8 cellular contexts compared by ENCODE assay signal in genomic region chr2:160652236-160652635, GRCh38.
DNase-seq lines count a peak whose midpoint lies in the region; ATAC-seq, FAIRE-seq and TF ChIP-seq lines count a peak whose summit lies in the region.

No MANE protein-coding gene starts in this region.

- H3K79me1 ChIP-seq in trophoblast cell (ENCODE audit: low read length): peaks cover 3% of the 10 kb centered on the region

- H3K14ac ChIP-seq in trophoblast cell (ENCODE audit: low read length): no peak overlapping the region

- H2BK120ac ChIP-seq in trophoblast cell (ENCODE audit: insufficient read depth, low read length, poor library complexity): no peak overlapping the region

- H3K27me3 ChIP-seq in trophoblast cell (ENCODE audit: insufficient read depth, low read length): no peaks in the 10 kb centered on the region
- no peaks in the 10 kb centered on the region for H3K27me3 ChIP-seq in gastroesophageal sphincter

- H3K36me3 ChIP-seq in trophoblast cell (ENCODE audit: control insufficient read depth in 1 of 2, insufficient read depth in 2 of 2, low read length in 2 of 2) (no peaks in the 10 kb centered on the region), gastroesophageal sphincter (no peaks in the 10 kb centered on the region)

- no peaks in the 10 kb centered on the region for H3K9me3 Mint-ChIP-seq in activated naive CD4-positive, alpha-beta T cell treated with anti-CD3 and anti-CD28 coated beads, Interleukin-2, amount 50 U/mL, for 72 hours

- no peak overlapping the region for H3K27ac ChIP-seq in trophoblast cell (ENCODE audit: low read depth, low read length)
- H3K27ac ChIP-seq in gastroesophageal sphincter: no peak overlapping the region

- peak overlapping the region; percentile 26 to 75 for H3K27ac Mint-ChIP-seq in activated naive CD4-positive, alpha-beta T cell treated with anti-CD3 and anti-CD28 coated beads, Interleukin-2, amount 50 U/mL, for 72 hours

- peak; percentile 9 for DNase-seq in RPMI7951 (ENCODE audit: low read depth)
- DNase-seq in activated naive CD4-positive, alpha-beta T cell treated with anti-CD3 and anti-CD28 coated beads, Interleukin-2, amount 50 U/mL, for 72 hours (ENCODE audit: low spot score in 2 of 2): peak; percentile 54 to 74
- DNase-seq in trophoblast cell: peak; percentile 89 to 93
- no peak for DNase-seq in GM19239 (ENCODE audit: insufficient read length, low spot score)

- no peak overlapping the region for H3K4ac ChIP-seq in trophoblast cell (ENCODE audit: low read depth, low read length)

- no peak overlapping the region for H3K23ac ChIP-seq in trophoblast cell (ENCODE audit: low read length)

- peak overlapping the region; percentile 25 for H2BK12ac ChIP-seq in trophoblast cell (ENCODE audit: low read length)

- H2BK5ac ChIP-seq in trophoblast cell (ENCODE audit: low read depth, low read length, poor library complexity): no peak overlapping the region

- H4K12ac ChIP-seq in trophoblast cell (ENCODE audit: low read depth, low read length): no peak overlapping the region

- H3K4me3 ChIP-seq in trophoblast cell (ENCODE audit: low read depth, low read length) (no peak overlapping the region), gastroesophageal sphincter (no peak overlapping the region)

- H3K36me3 Mint-ChIP-seq in activated naive CD4-positive, alpha-beta T cell treated with anti-CD3 and anti-CD28 coated beads, Interleukin-2, amount 50 U/mL, for 72 hours: no peaks in the 10 kb centered on the region

- ATAC-seq in GM19372 (IDR thresholded peaks at IDR 0.05; ENCODE audit: low read depth, unreplicated experiment): peak; percentile 66
- peak; percentile 98 for ATAC-seq in activated naive CD4-positive, alpha-beta T cell treated with anti-CD3 and anti-CD28 coated beads, Interleukin-2, amount 50 U/mL, for 72 hours
- ATAC-seq in HG02588 (IDR thresholded peaks at IDR 0.05; ENCODE audit: unreplicated experiment): no peak
- ATAC-seq in HG02870 (IDR thresholded peaks at IDR 0.05; ENCODE audit: unreplicated experiment): no peak
- no peak for ATAC-seq in gastroesophageal sphincter

- H2AK5ac ChIP-seq in trophoblast cell (ENCODE audit: low read length): no peak overlapping the region

- no peak for TF ChIP-seq POLR2A in gastroesophageal sphincter (IDR thresholded peaks at IDR 0.05)

- H3K4me2 ChIP-seq in trophoblast cell (ENCODE audit: low read length): no peak overlapping the region

- H3K18ac ChIP-seq in trophoblast cell (ENCODE audit: low read length): no peak overlapping the region

- peaks cover 8% of the 10 kb centered on the region in 2 experiments for H3K4me1 ChIP-seq in trophoblast cell (ENCODE audit: control insufficient read depth in 1 of 2, insufficient read depth in 2 of 2, low read length in 2 of 2)
- H3K4me1 ChIP-seq in gastroesophageal sphincter: peaks cover 0 to 17% (median 0%) of the 10 kb centered on the region in 3 donors

- H3K79me2 ChIP-seq in trophoblast cell (ENCODE audit: control insufficient read depth, insufficient read depth, low read length, poor library complexity): no peaks in the 10 kb centered on the region

- H4K91ac ChIP-seq in trophoblast cell (ENCODE audit: low read depth, low read length): no peak overlapping the region

- no peak overlapping the region for H2AFZ ChIP-seq in trophoblast cell (ENCODE audit: insufficient read depth, low read length, poor library complexity)

- H4K8ac ChIP-seq in trophoblast cell (ENCODE audit: low read depth, low read length): no peak overlapping the region

- FAIRE-seq in GM19239 (lab: Jason Lieb, UNC): no peak

- H3K9ac ChIP-seq in trophoblast cell (ENCODE audit: low read length): no peak overlapping the region

- no peak for TF ChIP-seq EP300 in gastroesophageal sphincter (IDR thresholded peaks at IDR 0.05)

- H3K9me3 ChIP-seq in trophoblast cell (ENCODE audit: insufficient read depth, low read depth, low read length) (no peaks in the 10 kb centered on the region), gastroesophageal sphincter (no peaks in the 10 kb centered on the region)

- no CpG with 5 or more reads among the region's 5 CpGs for WGBS in trophoblast cell (ENCODE audit: extremely low coverage, insufficient coverage, insufficient read length)
- 64 to 72% methylated on average over 5 of the region's 5 CpGs for WGBS in gastroesophageal sphincter (ENCODE audit: low coverage in 1 of 2), 2 donors

- TF ChIP-seq CTCF in gastroesophageal sphincter (IDR thresholded peaks at IDR 0.05): no peak

Comparison
In these comparisons a context has a peak if more than half of its experiments do, and no peak if none do; other contexts are left out.
1. ATAC-seq: peak in GM19372 (single experiment) and activated naive CD4-positive, alpha-beta T cell treated with anti-CD3 and anti-CD28 coated beads, Interleukin-2, amount 50 U/mL, for 72 hours (2 of 2); none in HG02588 (single experiment), HG02870 (single experiment) and gastroesophageal sphincter (single experiment).